In genomic region chr5:10306114-10306513, GRCh38 we compare ENCODE assay signal across 13 cellular contexts. TPM values are rescaled to one million over a fixed set of nuclear protein-coding genes. Genes with fewer than 3 reads are reported as not detected.
DNase-seq lines count a peak whose midpoint lies in the region; ATAC-seq and TF ChIP-seq lines count a peak whose summit lies in the region.
"Had no signal": no experiment of that assay in that cellular context is flagged by ENCODE, and none has a peak within 500 bp of the region (broad histone marks: within the 10 kb centered on the region; RNA-seq: fewer than 3 reads in every experiment).

No MANE protein-coding gene starts in this region.

- H2AFZ ChIP-seq in hepatocyte = no peak overlapping the region

- H3K4me3 ChIP-seq in HAP-1 = peak overlapping the region; percentile 52
- H3K4me3 ChIP-seq in hepatocyte = no peak overlapping the region
- peak overlapping the region; percentile 15 to 70 (median 64) for H3K4me3 ChIP-seq in gastrocnemius medialis

- H3K9me3 ChIP-seq in HAP-1 (no peaks in the 10 kb centered on the region; the same call in 1 of the 2 replicates), hepatocyte (ENCODE audit: low read depth) (no peaks in the 10 kb centered on the region), gastrocnemius medialis (no peaks in the 10 kb centered on the region)

- in situ Hi-C loops in HAP-1 (cut with MboI; ENCODE audit: low sequenced_read_pairs) (no loop called here), gastrocnemius medialis (cut with MboI; ENCODE audit: low sequenced_read_pairs in 4 of 4) (no loop called here), GM13976 (cut with MboI; ENCODE audit: low sequenced_read_pairs, unreplicated experiment) (no loop called here)

- H3K27ac ChIP-seq in RWPE1 (peak overlapping the region; percentile 94), hepatocyte (peak overlapping the region; percentile 93), gastrocnemius medialis (peak overlapping the region; percentile 91 to 98 (median 94))

- 69% methylated on average over 4 of the region's 5 CpGs for WGBS in hepatocyte (ENCODE audit: low lambda C conversion rate, missing lambda C conversion rate)

- no peaks in the 10 kb centered on the region for H3K9me2 ChIP-seq in hepatocyte (replicated peaks; ENCODE audit: insufficient read depth)

- peaks cover 39% of the 10 kb centered on the region for H3K79me2 ChIP-seq in hepatocyte

- H3K27me3 ChIP-seq in HAP-1 (ENCODE audit: low read depth) = no peaks in the 10 kb centered on the region
- H3K27me3 ChIP-seq in hepatocyte = no peaks in the 10 kb centered on the region
- no peaks in the 10 kb centered on the region for H3K27me3 ChIP-seq in gastrocnemius medialis

- H4K20me1 ChIP-seq in hepatocyte (ENCODE audit: insufficient read depth, poor library complexity, severe bottlenecking) = no peaks in the 10 kb centered on the region

- intact Hi-C loops in gastrocnemius medialis (cut with DNase I; ENCODE audit: low total_unique reads) = no loop called here

- DNase-seq in HAP-1 (ENCODE audit: low spot score in 2 of 2) = peak; percentile 13 to 49
- DNase-seq in RWPE1 (ENCODE audit: low spot score) = no peak
- DNase-seq in hepatocyte (ENCODE audit: low spot score) = no peak
- no peak for DNase-seq in gastrocnemius medialis
- DNase-seq in GM13976 (ENCODE audit: low spot score) = no peak
- DNase-seq in COLO668 (lab: John Stamatoyannopoulos, UW; ENCODE audit: unreplicated experiment) = no peak
- no peak for DNase-seq in cerebellum (ENCODE audit: low spot score)
- DNase-seq: activated B cell treated with CpG ODN at 0.5 μM for 24 hours; activated effector memory CD4-positive, alpha-beta T cell treated with anti-CD3 and anti-CD28 coated beads, Interleukin-2, amount 50 U/mL, for 16 hours; cortex of kidney; NCI-H2029 treated with DMSO at 0.1 percent for 48 hours; SHP77 treated with DMSO at 0.1 percent for 48 hours had no signal

- no peak for TF ChIP-seq POLR2A in gastrocnemius medialis (IDR thresholded peaks at IDR 0.05)

- CTCF ChIA-PET in RWPE1 (lab: Yijun Ruan, JAX) = no interaction called here

- POLR2A ChIA-PET in RWPE1 (lab: Yijun Ruan, JAX; ENCODE audit: low non-redundant PET) = no interaction called here

- no peak for ATAC-seq in gastrocnemius medialis

- H3K4me1 ChIP-seq in HAP-1 (peaks cover 9% of the 10 kb centered on the region), hepatocyte (ENCODE audit: insufficient read depth) (peaks cover 33% of the 10 kb centered on the region), gastrocnemius medialis (peaks cover 59 to 67% of the 10 kb centered on the region in 2 donors)

- H3K4me2 ChIP-seq in hepatocyte = peak overlapping the region; percentile 79

- H3K36me3 ChIP-seq in HAP-1 (replicated peaks) (no peaks in the 10 kb centered on the region), hepatocyte (replicated peaks; ENCODE audit: insufficient read depth, low read depth) (no peaks in the 10 kb centered on the region), gastrocnemius medialis (no peaks in the 10 kb centered on the region)

- TF ChIP-seq CTCF in RWPE1 (conservative IDR thresholded peaks at IDR 0.05; ENCODE audit: low read depth) (no peak), hepatocyte (IDR thresholded peaks at IDR 0.05; ENCODE audit: poor library complexity) (no peak), gastrocnemius medialis (IDR thresholded peaks at IDR 0.05 in 4 of 5, conservative IDR thresholded peaks at IDR 0.05 in 1 of 5) (no peak), GM13976 (IDR thresholded peaks at IDR 0.05; ENCODE audit: borderline replicate concordance, control extremely low read depth, extremely low read depth, insufficient read depth, missing control alignments) (no peak)

RNA-seq across cellular contexts. Expression of gene CMBL, which starts 1.6 kb away (rescaled TPM):
- total RNA-seq in hepatocyte = 15.5 and 20.8 TPM in 2 replicates
- 16.7 and 24.1 TPM in 2 replicates for polyA plus RNA-seq in hepatocyte
- 10 to 100 TPM in 3 of 4 donors, 1 to 10 TPM in 1; 7.8 to 46.7 (median 35.6) TPM for total RNA-seq in gastrocnemius medialis
- 10.0 TPM for total RNA-seq in cerebellum
- total RNA-seq: activated B cell treated with CpG ODN at 0.5 μM for 24 hours had no signal
- polyA plus RNA-seq: IgD-negative memory B cell had no signal

RNA-seq across cellular contexts. Expression of gene MARCHF6, which starts 47.4 kb away (rescaled TPM):
- 91.1 and 105 TPM in 2 replicates for total RNA-seq in hepatocyte
- polyA plus RNA-seq in hepatocyte = 70.9 and 89.6 TPM in 2 replicates
- 100 to 1,000 TPM; 139 to 173 (median 146) TPM for total RNA-seq in gastrocnemius medialis
- total RNA-seq in cerebellum = 228 TPM

RNA-seq across cellular contexts. Expression of gene CCT5, which starts 56.0 kb away (rescaled TPM):
- 282 and 288 TPM in 2 replicates for total RNA-seq in hepatocyte
- polyA plus RNA-seq in hepatocyte = 182 and 203 TPM in 2 replicates
- total RNA-seq in gastrocnemius medialis = 100 to 1,000 TPM; 201 to 329 (median 267) TPM
- total RNA-seq in cerebellum = 180 TPM

RNA-seq across cellular contexts. Expression of gene ATPSCKMT, which starts 56.4 kb away (rescaled TPM):
- total RNA-seq in hepatocyte = 32.3 and 33.8 TPM in 2 replicates
- polyA plus RNA-seq in hepatocyte = 10.3 and 12.3 TPM in 2 replicates
- total RNA-seq in gastrocnemius medialis = 10 to 100 TPM in 2 of 4 donors, 1 to 10 TPM in 2; 9.2 to 18.2 (median 10.5) TPM
- total RNA-seq in cerebellum = 52.0 TPM

Comparison
In these comparisons a context has a peak if more than half of its experiments do, and no peak if none do; other contexts are left out.
1. DNase-seq: peak in HAP-1 (2 of 2); none in RWPE1 (single experiment), hepatocyte (single experiment), gastrocnemius medialis (0 of 2), GM13976 (single experiment), COLO668 (single experiment) and cerebellum (single experiment).
2. Peak in every context shown above with its lines, with median percentiles within 50 percentile points of each other: H3K27ac ChIP-seq.